Comparison of ENCODE assay signal across 14 cellular contexts in genomic region chr7:158317238-158318205, GRCh38.
DNase-seq lines count a peak whose midpoint lies in the region; ATAC-seq and FAIRE-seq lines count a peak whose summit lies in the region.
"Had no signal": no experiment of that assay in that cellular context is flagged by ENCODE, and none has a peak within 500 bp of the region (broad histone marks: within the 10 kb centered on the region; RNA-seq: fewer than 3 reads in every experiment).

No MANE protein-coding gene starts in this region.

- FAIRE-seq in RCC 7860 (lab: Jason Lieb, UNC) (no peak), small intestine (lab: Jason Lieb, UNC) (no peak)
- FAIRE-seq: colon had no signal

- intact Hi-C loops in sciatic nerve (cut with DNase I): no loop called here

- H3K36me3 ChIP-seq in HUES48 (ENCODE audit: control insufficient read depth, insufficient read depth, low read length) (no peaks in the 10 kb centered on the region), small intestine (ENCODE audit: control insufficient read depth in 2 of 2, insufficient read depth in 2 of 2, low read length in 2 of 2) (no peaks in the 10 kb centered on the region)

- peaks cover 22% of the 10 kb centered on the region for H3K9me3 ChIP-seq in HUES48 (ENCODE audit: control insufficient read depth, insufficient read depth, low read length)
- no peaks in the 10 kb centered on the region for H3K9me3 ChIP-seq in small intestine (ENCODE audit: control insufficient read depth, low read depth)

- H3K27me3 ChIP-seq in HUES48 (ENCODE audit: control insufficient read depth, insufficient read depth, low read length): no peaks in the 10 kb centered on the region
- no peaks in the 10 kb centered on the region for H3K27me3 ChIP-seq in small intestine (ENCODE audit: control insufficient read depth in 2 of 2, insufficient read depth in 2 of 2, low read length in 2 of 2)

- peak; percentile 56 for ATAC-seq in sciatic nerve
- ATAC-seq in HG03342 (IDR thresholded peaks at IDR 0.05; ENCODE audit: unreplicated experiment): no peak
- ATAC-seq: activated CD4-positive, CD25-positive, alpha-beta regulatory T cell treated with anti-CD3 and anti-CD28 coated beads, Interleukin-2, amount 50 U/mL, for 24 hours; stimulated activated naive CD8-positive, alpha-beta T cell treated with anti-CD3 and anti-CD28 coated beads, Interleukin-15, Interleukin-2, amounts not matched to agents 100 U/mL and 50 U/mL, for 24 hours had no signal

- peak overlapping the region; percentile 88 for H3K27ac ChIP-seq in HUES48 (ENCODE audit: low read depth, low read length)
- H3K27ac ChIP-seq in small intestine (ENCODE audit: low read depth in 1 of 2, low read length in 1 of 2): no peak overlapping the region

- peaks cover 18% of the 10 kb centered on the region for H3K4me1 ChIP-seq in HUES48 (ENCODE audit: control insufficient read depth, insufficient read depth, low read length)
- H3K4me1 ChIP-seq in small intestine (ENCODE audit: control insufficient read depth in 2 of 2, insufficient read depth in 1 of 2, low read depth in 1 of 2, low read length in 1 of 2): no peaks in the 10 kb centered on the region

- peak overlapping the region; percentile 51 for H3K9ac ChIP-seq in HUES48 (ENCODE audit: low read depth, low read length)

- peak; percentile 20 for DNase-seq in cerebellum (ENCODE audit: low spot score)
- peak; percentile 82 for DNase-seq in islet precursor cell
- no peak for DNase-seq in sciatic nerve (ENCODE audit: low spot score)
- DNase-seq in T-helper 1 cell: no peak
- DNase-seq in RCC 7860 (ENCODE audit: low spot score): no peak
- DNase-seq in small intestine: no peak
- DNase-seq: activated naive CD8-positive, alpha-beta T cell treated with anti-CD3 and anti-CD28 coated beads, Interleukin-2, amount 10 ng/mL, durations not matched to agents 7 days and 5 days; CD4-positive, alpha-beta T cell; HCEC 1CT; stimulated activated naive CD8-positive, alpha-beta T cell treated with anti-CD3 and anti-CD28 coated beads, Interleukin-15, Interleukin-2, amounts not matched to agents 100 U/mL and 50 U/mL, for 24 hours had no signal

- H3K4me3 ChIP-seq in HUES48 (ENCODE audit: low read depth, low read length) (peak overlapping the region; percentile 20), small intestine (ENCODE audit: low read depth in 1 of 2, low read length in 2 of 2) (no peak overlapping the region)

- 26 to 71% (median 69%) methylated on average over 55 to 59 of the region's 59 CpGs for WGBS in small intestine, 3 donors

Comparison
In these comparisons a context has a peak if more than half of its experiments do, and no peak if none do; other contexts are left out.
1. DNase-seq: peak in cerebellum (single experiment) and islet precursor cell (single experiment); none in sciatic nerve (single experiment), T-helper 1 cell (0 of 5), RCC 7860 (single experiment) and small intestine (single experiment).